9 cellular contexts compared by ENCODE assay signal in genomic region chr2:234444888-234445287, GRCh38. TPM values are rescaled to one million over a fixed set of nuclear protein-coding genes. Genes with fewer than 3 reads are reported as not detected.
A peak's percentile ranks its signal among the peaks of the same experiment; 100 is the strongest.
DNase-seq lines count a peak whose midpoint lies in the region; ATAC-seq and TF ChIP-seq lines count a peak whose summit lies in the region.
"Had no signal": no experiment of that assay in that cellular context is flagged by ENCODE, and none has a peak within 500 bp of the region (broad histone marks: within the 10 kb centered on the region; RNA-seq: fewer than 3 reads in every experiment).

No MANE protein-coding gene starts in this region.

- no peaks in the 10 kb centered on the region for H3K27me3 ChIP-seq in SJSA1 (replicated peaks)
- H3K27me3 ChIP-seq in brain microvascular endothelial cell (replicated peaks): no peaks in the 10 kb centered on the region
- H3K27me3 ChIP-seq: gastrocnemius medialis had no signal

- H3K4me1 ChIP-seq in SJSA1 (replicated peaks): peaks cover 45% of the 10 kb centered on the region

- peak overlapping the region; percentile 92 to 100 (median 96) for H3K27ac Mint-ChIP-seq in naive thymus-derived CD8-positive, alpha-beta T cell

- in situ Hi-C loops in brain microvascular endothelial cell (cut with HindIII; ENCODE audit: low pct_ligation_motif_present, low sequenced_read_pairs): no loop called here

- peak; percentile 35 to 50 for ATAC-seq in naive thymus-derived CD8-positive, alpha-beta T cell

- H3K4me1 Mint-ChIP-seq in naive thymus-derived CD8-positive, alpha-beta T cell: peaks cover 44 to 91% (median 88%) of the 10 kb centered on the region in 4 donors

- H3K36me3 ChIP-seq in SJSA1 (no peaks in the 10 kb centered on the region; the same call in 1 of the 2 replicates), brain microvascular endothelial cell (replicated peaks) (no peaks in the 10 kb centered on the region)
- H3K36me3 ChIP-seq: gastrocnemius medialis had no signal

- peaks cover 0 to 9% (median 3%) of the 10 kb centered on the region in 9 donors for H3K9me3 Mint-ChIP-seq in naive thymus-derived CD8-positive, alpha-beta T cell

- no peaks in the 10 kb centered on the region for H3K9me3 ChIP-seq in SJSA1 (replicated peaks)
- H3K9me3 ChIP-seq: gastrocnemius medialis had no signal

- DNase-seq in EL: peak; percentile 90
- peak; percentile 76 to 83 for DNase-seq in SJSA1 (ENCODE audit: low read depth in 1 of 2, low spot score in 2 of 2)
- peak; percentile 90 for DNase-seq in brain microvascular endothelial cell
- DNase-seq in naive thymus-derived CD8-positive, alpha-beta T cell: peak in 9 of 10 donors; percentile 50 to 73 (median 59)
- DNase-seq in GOT3 (lab: John Stamatoyannopoulos, UW): no peak
- DNase-seq in SHP77 treated with DMSO at 0.1 percent for 48 hours (lab: John Stamatoyannopoulos, UW): no peak
- no peak for DNase-seq in 8988T
- DNase-seq in NCI-H1436 treated with DMSO at 0.1 percent for 48 hours (lab: John Stamatoyannopoulos, UW): no peak

- H3K4me3 Mint-ChIP-seq in naive thymus-derived CD8-positive, alpha-beta T cell: peak overlapping the region; percentile 61 to 87 (median 72)

- H3K27me3 Mint-ChIP-seq in naive thymus-derived CD8-positive, alpha-beta T cell: no peaks in the 10 kb centered on the region

- POLR2A ChIA-PET in naive thymus-derived CD8-positive, alpha-beta T cell (lab: Charles Lee): interaction anchor here (0.8 to 20.7 kb wide), 8 partner anchors 8 to 156 kb away, joined by 3 to 593 read pairs (median 10); partner anchors contain the start of gene ARL4C

- peaks cover 0 to 23% (median 16%) of the 10 kb centered on the region in 3 donors for H3K36me3 Mint-ChIP-seq in naive thymus-derived CD8-positive, alpha-beta T cell

- peak overlapping the region; percentile 91 for H3K27ac ChIP-seq in SJSA1
- H3K27ac ChIP-seq in brain microvascular endothelial cell: peak overlapping the region; percentile 96
- H3K27ac ChIP-seq: gastrocnemius medialis had no signal

- H3K4me3 ChIP-seq in SJSA1: no peak overlapping the region
- no peak overlapping the region for H3K4me3 ChIP-seq in brain microvascular endothelial cell (ENCODE audit: low read depth, low read length)
- H3K4me3 ChIP-seq: gastrocnemius medialis had no signal

- TF ChIP-seq CTCF in brain microvascular endothelial cell (IDR thresholded peaks at IDR 0.05; ENCODE audit: low read depth, low read length, missing control alignments): no peak

RNA-seq across cellular contexts. Expression of gene ARL4C, which starts 52.0 kb away (rescaled TPM):
- 6.3 and 14.5 TPM in 2 replicates for total RNA-seq in SJSA1 (2014; rRNA removed; shearing (Covaris generic))
- total RNA-seq in naive thymus-derived CD8-positive, alpha-beta T cell: 100 to 1,000 TPM; 137 to 142 TPM
- polyA plus RNA-seq in naive thymus-derived CD8-positive, alpha-beta T cell: 100 to 1,000 TPM in 2 of 3 donors, 10 to 100 TPM in 1; 52.9 to 140 (median 112) TPM

Comparison
In these comparisons a context has a peak if more than half of its experiments do, and no peak if none do; other contexts are left out.
1. DNase-seq: peak in EL (single experiment), SJSA1 (2 of 2), brain microvascular endothelial cell (single experiment) and naive thymus-derived CD8-positive, alpha-beta T cell (9 of 10); none in GOT3 (single experiment), SHP77 treated with DMSO at 0.1 percent for 48 hours (single experiment), 8988T (single experiment) and NCI-H1436 treated with DMSO at 0.1 percent for 48 hours (single experiment).